Comparison of ENCODE assay signal across 8 cellular contexts in genomic region chr6:70371454-70372105, GRCh38. TPM values are rescaled to one million over a fixed set of nuclear protein-coding genes. Genes with fewer than 3 reads are reported as not detected.
DNase-seq lines count a peak whose midpoint lies in the region; ATAC-seq and TF ChIP-seq lines count a peak whose summit lies in the region.

No MANE protein-coding gene starts in this region.

- peak; percentile 47 for ATAC-seq in HG02870 (IDR thresholded peaks at IDR 0.05; ENCODE audit: unreplicated experiment)

- H3K9me3 ChIP-seq in left ventricle myocardium inferior (replicated peaks), result no peaks in the 10 kb centered on the region

- H3K4me1 Mint-ChIP-seq in activated naive CD8-positive, alpha-beta T cell treated with anti-CD3 and anti-CD28 coated beads for 36 hours, result no peaks in the 10 kb centered on the region

- H3K4me3 Mint-ChIP-seq in activated naive CD8-positive, alpha-beta T cell treated with anti-CD3 and anti-CD28 coated beads for 36 hours, result no peak overlapping the region

- peak; percentile 28 for DNase-seq in GM04504 (ENCODE audit: low read depth)
- DNase-seq in NCI-H2171 (lab: John Stamatoyannopoulos, UW), result peak; percentile 77
- DNase-seq in left ventricle myocardium inferior, result no peak
- peak; percentile 35 for DNase-seq in stromal cell of bone marrow (ENCODE audit: low read depth)
- DNase-seq in stimulated activated CD4-positive, alpha-beta T cell treated with anti-CD3 and anti-CD28 coated beads, Interleukin-2, amount 100 ng/mL, for 24 hours, result no peak
- DNase-seq in activated naive CD8-positive, alpha-beta T cell treated with anti-CD3 and anti-CD28 coated beads for 36 hours, result no peak

- no peaks in the 10 kb centered on the region for H3K4me1 ChIP-seq in left ventricle myocardium inferior

- no peaks in the 10 kb centered on the region for H3K36me3 Mint-ChIP-seq in activated naive CD8-positive, alpha-beta T cell treated with anti-CD3 and anti-CD28 coated beads for 36 hours

- no peaks in the 10 kb centered on the region for H3K36me3 ChIP-seq in left ventricle myocardium inferior

- TF ChIP-seq CTCF in WI38 (IDR thresholded peaks at IDR 0.05; ENCODE audit: low read depth, low read length) (peak; percentile 45; the same call in 1 of the 2 replicates), left ventricle myocardium inferior (IDR thresholded peaks at IDR 0.05; ENCODE audit: borderline replicate concordance) (peak; percentile 73)

- peaks cover 34% of the 10 kb centered on the region for H3K27me3 Mint-ChIP-seq in activated naive CD8-positive, alpha-beta T cell treated with anti-CD3 and anti-CD28 coated beads for 36 hours

- no peak overlapping the region for H3K4me3 ChIP-seq in WI38 (ENCODE audit: low read depth, low read length)
- H3K4me3 ChIP-seq in left ventricle myocardium inferior, result no peak overlapping the region

- H3K9me3 Mint-ChIP-seq in activated naive CD8-positive, alpha-beta T cell treated with anti-CD3 and anti-CD28 coated beads for 36 hours, result no peaks in the 10 kb centered on the region

- peaks cover 15% of the 10 kb centered on the region for H3K27me3 ChIP-seq in left ventricle myocardium inferior (ENCODE audit: low read depth)

- no peak overlapping the region for H3K27ac ChIP-seq in left ventricle myocardium inferior (replicated peaks)

- H3K27ac Mint-ChIP-seq in activated naive CD8-positive, alpha-beta T cell treated with anti-CD3 and anti-CD28 coated beads for 36 hours, result no peak overlapping the region

- intact Hi-C loops in left ventricle myocardium inferior (cut with micrococcal nuclease), result no loop called here

RNA-seq across cellular contexts. Expression of gene FAM135A, which starts 41.7 kb away (rescaled TPM):
- total RNA-seq in left ventricle myocardium inferior, result 14.5 TPM
- total RNA-seq in activated naive CD8-positive, alpha-beta T cell treated with anti-CD3 and anti-CD28 coated beads for 36 hours, result 1 to 10 TPM; 6.5 to 7.3 TPM

Comparison
In these comparisons a context has a peak if more than half of its experiments do, and no peak if none do; other contexts are left out.
1. DNase-seq: peak in GM04504 (single experiment), NCI-H2171 (single experiment) and stromal cell of bone marrow (single experiment); none in left ventricle myocardium inferior (single experiment), stimulated activated CD4-positive, alpha-beta T cell treated with anti-CD3 and anti-CD28 coated beads, Interleukin-2, amount 100 ng/mL, for 24 hours (0 of 2) and activated naive CD8-positive, alpha-beta T cell treated with anti-CD3 and anti-CD28 coated beads for 36 hours (single experiment).